8 cellular contexts compared by ENCODE assay signal in genomic region chr2:151260492-151261239, GRCh38. TPM values are rescaled to one million over a fixed set of nuclear protein-coding genes. Genes with fewer than 3 reads are reported as not detected.
A peak's percentile ranks its signal among the peaks of the same experiment; 100 is the strongest.
DNase-seq lines count a peak whose midpoint lies in the region; ATAC-seq and TF ChIP-seq lines count a peak whose summit lies in the region.

No MANE protein-coding gene starts in this region.

- H3K4me3 ChIP-seq in Panc1 (ENCODE audit: low read depth in 2 of 2, low read length in 2 of 2): peak overlapping the region; percentile 71
- peak overlapping the region; percentile 80 for H3K4me3 ChIP-seq in endocrine pancreas (ENCODE audit: control insufficient read depth, insufficient read depth, low read length)
- H3K4me3 ChIP-seq in neuron (ENCODE audit: low read length): peak overlapping the region; percentile 58

- POLR2A ChIA-PET in Panc1 (lab: Charles Lee): no interaction called here

- H3K4me1 ChIP-seq in Panc1 (ENCODE audit: control insufficient read depth, insufficient read depth, low read length): peaks cover 16% of the 10 kb centered on the region
- H3K4me1 ChIP-seq in endocrine pancreas (ENCODE audit: control insufficient read depth, insufficient read depth, low read length): no peaks in the 10 kb centered on the region
- peaks cover 2% of the 10 kb centered on the region for H3K4me1 ChIP-seq in neuron (ENCODE audit: insufficient read depth, low read length)

- TF ChIP-seq CTCF in Panc1 (IDR thresholded peaks at IDR 0.05): no peak

- intact Hi-C loops in Panc1 (cut with micrococcal nuclease; ENCODE audit: unreplicated experiment): no loop called here

- no peaks in the 10 kb centered on the region for H3K9me3 ChIP-seq in Panc1 (ENCODE audit: control insufficient read depth, insufficient read depth, low read depth, low read length)
- H3K9me3 ChIP-seq in endocrine pancreas (ENCODE audit: control insufficient read depth, low read length): no peaks in the 10 kb centered on the region
- H3K9me3 ChIP-seq in neuron (ENCODE audit: low read length): no peaks in the 10 kb centered on the region

- in situ Hi-C loops in Panc1 (cut with HindIII; ENCODE audit: low pct_unique_long_range_greater_than_20kb, low sequenced_read_pairs): no loop called here

- H3K36me3 ChIP-seq in Panc1 (ENCODE audit: control insufficient read depth, insufficient read depth, low read length): no peaks in the 10 kb centered on the region
- no peaks in the 10 kb centered on the region for H3K36me3 ChIP-seq in endocrine pancreas (ENCODE audit: control insufficient read depth, insufficient read depth, low read length)
- no peaks in the 10 kb centered on the region for H3K36me3 ChIP-seq in neuron (ENCODE audit: insufficient read depth, low read length)

- H3K27ac ChIP-seq in Panc1 (ENCODE audit: low read length): peak overlapping the region; percentile 98

- CTCF ChIA-PET in Panc1 (lab: Charles Lee): no interaction called here

- TSS peak; percentile 77 for BruUV-seq in Panc1 (replicated peaks; lab: Mats Ljungman, UMichigan)

- H3K9ac ChIP-seq in endocrine pancreas (ENCODE audit: control insufficient read depth, insufficient read depth, low read length): peak overlapping the region; percentile 99

- H3K27me3 ChIP-seq in Panc1 (ENCODE audit: control insufficient read depth, insufficient read depth, low read length) (no peaks in the 10 kb centered on the region), endocrine pancreas (ENCODE audit: control insufficient read depth, insufficient read depth, low read length) (no peaks in the 10 kb centered on the region), neuron (ENCODE audit: insufficient read depth, low read length) (no peaks in the 10 kb centered on the region)

- ATAC-seq in HG02852 (IDR thresholded peaks at IDR 0.05; ENCODE audit: unreplicated experiment) (peak; percentile 13), Panc1 (no peak)

- DNase-seq in activated gamma-delta T cell treated with Interleukin-2 at 50 U/mL for 16 hours (peak; percentile 6), activated gamma-delta T cell (lab: John Stamatoyannopoulos, UW) (no peak), Panc1 (ENCODE audit: low read depth, low spot score) (no peak), mesenteric fat pad (ENCODE audit: low spot score) (no peak), foreskin melanocyte (no peak)

- peak overlapping the region; percentile 89 for H2AFZ ChIP-seq in neuron (ENCODE audit: low read depth, low read length)

RNA-seq across cellular contexts. Expression of gene RBM43, which starts 1.0 kb away (rescaled TPM):
- total RNA-seq in Panc1 (2021; ENCODE audit: unreplicated experiment) (3.7 TPM), mesenteric fat pad (3.7 TPM)
- polyA plus RNA-seq in Panc1 (2012; ENCODE audit: insufficient read length): 1.7 TPM

RNA-seq across cellular contexts. Expression of gene NMI, which starts 28.8 kb away (rescaled TPM):
- total RNA-seq in Panc1 (2021; ENCODE audit: unreplicated experiment): 24.5 TPM
- polyA plus RNA-seq in Panc1 (2012; ENCODE audit: insufficient read length): 13.3 TPM
- total RNA-seq in mesenteric fat pad: 13.6 TPM
